Comparison of ENCODE assay signal across 9 cellular contexts in genomic region chr21:45329261-45330074, GRCh38. TPM values are rescaled to one million over a fixed set of nuclear protein-coding genes. Genes with fewer than 3 reads are reported as not detected.
DNase-seq lines count a peak whose midpoint lies in the region; TF ChIP-seq lines count a peak whose summit lies in the region.
"Had no signal": no experiment of that assay in that cellular context is flagged by ENCODE, and none has a peak within 500 bp of the region (broad histone marks: within the 10 kb centered on the region; RNA-seq: fewer than 3 reads in every experiment).

No MANE protein-coding gene starts in this region.

- H3K4me1 Mint-ChIP-seq in HFFc6 (ENCODE audit: low read depth) = peaks cover 35% of the 10 kb centered on the region

- peak overlapping the region; percentile 62 for H3K9ac ChIP-seq in SK-N-SH

- TF ChIP-seq EP300 in SK-N-SH (IDR thresholded peaks at IDR 0.05; ENCODE audit: borderline replicate concordance in 1 of 2, low read depth in 1 of 2, low read length in 1 of 2) = no peak

- DNase-seq in HFFc6 = no peak
- no peak for DNase-seq in SK-N-SH
- peak; percentile 62 for DNase-seq in kidney epithelial cell (ENCODE audit: low read depth)
- DNase-seq in retina = peak; percentile 29
- DNase-seq in head of caudate nucleus = no peak
- no peak for DNase-seq in dermis blood vessel endothelial cell
- no peak for DNase-seq in COR-L47 (lab: John Stamatoyannopoulos, UW)
- DNase-seq: NCI-H2227 treated with DMSO at 0.1 percent for 48 hours had no signal

- no peaks in the 10 kb centered on the region for H3K9me3 Mint-ChIP-seq in HFFc6
- H3K9me3 Mint-ChIP-seq: neural crest cell had no signal

- CTCF ChIA-PET in SK-N-SH (lab: Yijun Ruan, JAX) = interaction anchor here (1.0 kb wide), 1 partner anchor 188 kb away, joined by 4 read pairs; no protein-coding TSS in a partner anchor

- intact Hi-C loops in head of caudate nucleus (cut with DNase I) = no loop called here

- no peak for TF ChIP-seq RAD21 in SK-N-SH (IDR thresholded peaks at IDR 0.05; ENCODE audit: low read length)

- peaks cover 3% of the 10 kb centered on the region; the same call in 1 of the 2 replicates for H3K27me3 Mint-ChIP-seq in HFFc6 (ENCODE audit: insufficient read depth)

- H2AFZ ChIP-seq in SK-N-SH (ENCODE audit: low read depth) = peak overlapping the region; percentile 51; the same call in 1 of the 2 replicates

- H3K27me3 ChIP-seq in SK-N-SH (ENCODE audit: insufficient read depth) = no peaks in the 10 kb centered on the region
- H3K27me3 ChIP-seq in kidney epithelial cell (ENCODE audit: control insufficient read depth, insufficient read depth, low read length) = no peaks in the 10 kb centered on the region

- H3K4me1 ChIP-seq in SK-N-SH (ENCODE audit: control insufficient read depth in 1 of 2, insufficient read depth in 2 of 2, low read depth in 1 of 2, low read length in 1 of 2) = peaks cover 21 to 23% of the 10 kb centered on the region in 2 experiments; a peak in 3 of 4 replicates

- no peaks in the 10 kb centered on the region for H3K36me3 ChIP-seq in SK-N-SH (replicated peaks in 1 of 2; ENCODE audit: control insufficient read depth in 1 of 2, insufficient read depth in 2 of 2, low read length in 1 of 2)
- no peaks in the 10 kb centered on the region for H3K36me3 ChIP-seq in kidney epithelial cell (ENCODE audit: control insufficient read depth, insufficient read depth, low read length)

- POLR2A ChIA-PET in SK-N-SH (lab: Yijun Ruan, JAX) = no interaction called here

- peak overlapping the region; percentile 89 for H3K27ac Mint-ChIP-seq in HFFc6

- H3K9me3 ChIP-seq in SK-N-SH = no peaks in the 10 kb centered on the region

- H3K79me2 ChIP-seq in SK-N-SH (ENCODE audit: insufficient read depth) = no peaks in the 10 kb centered on the region

- H3K4me3 ChIP-seq in SK-N-SH (ENCODE audit: low read depth in 2 of 2, low read length in 1 of 2) = no peak overlapping the region
- peak overlapping the region; percentile 8 for H3K4me3 ChIP-seq in kidney epithelial cell (ENCODE audit: low read depth, low read length)

- TF ChIP-seq CTCF in HFFc6 (IDR thresholded peaks at IDR 0.05) = no peak
- TF ChIP-seq CTCF in SK-N-SH (IDR thresholded peaks at IDR 0.05) = no peak
- no peak for TF ChIP-seq CTCF in kidney epithelial cell (IDR thresholded peaks at IDR 0.05; ENCODE audit: insufficient read depth, low read length, poor library complexity, severe bottlenecking)

- H4K20me1 ChIP-seq in SK-N-SH (ENCODE audit: insufficient read depth) = no peaks in the 10 kb centered on the region

- no peaks in the 10 kb centered on the region for H3K9me2 ChIP-seq in SK-N-SH

- peak overlapping the region; percentile 69 for H3K4me3 Mint-ChIP-seq in HFFc6
- H3K4me3 Mint-ChIP-seq: neural crest cell had no signal

- 82% methylated on average over 24 of the region's 30 CpGs for WGBS in SK-N-SH (ENCODE audit: low lambda C conversion rate)

- no peaks in the 10 kb centered on the region for H3K36me3 Mint-ChIP-seq in HFFc6 (ENCODE audit: low read depth)

- H3K27ac ChIP-seq in SK-N-SH (ENCODE audit: low read depth in 2 of 2, low read length in 1 of 2) = peak overlapping the region in 1 of 2 experiments; percentile 94; a peak in 2 of 4 replicates

- H3F3A ChIP-seq in SK-N-SH (replicated peaks; ENCODE audit: insufficient read depth) = peaks cover 7% of the 10 kb centered on the region

- H3K4me2 ChIP-seq in SK-N-SH = peak overlapping the region; percentile 80

TF ChIP-seq in SK-N-SH, 30 proteins besides CTCF, POLR2A, EP300 and RAD21:
- TF ChIP-seq POLR2AphosphoS5 (IDR thresholded peaks at IDR 0.05; ENCODE audit: low read depth, low read length) = no peak

RNA-seq across cellular contexts. Expression of gene POFUT2, which starts 41.8 kb away (rescaled TPM):
- total RNA-seq in HFFc6 (2021; fragmentation: NEBNext Ultra II Directional; extraction: Animal tissue kit (Norgen Biotek cat#: 25700)) = 100 to 1,000 TPM in 1 of 6 experiments, 10 to 100 TPM in 5; 78.2 to 112 (median 80.3) TPM
- polyA plus RNA-seq in SK-N-SH (2012; rRNA removed) = 45.5 and 53.3 TPM in 2 replicates
- 27.6 and 33.4 TPM in 2 replicates for polyA plus RNA-seq in SK-N-SH (2012; cell fraction: cytosol; rRNA removed)
- polyA plus RNA-seq in SK-N-SH (2012; cell fraction: nucleus; rRNA removed) = 208 and 214 TPM in 2 replicates
- total RNA-seq in kidney epithelial cell (22.5 and 38.3 TPM in 2 replicates), dermis blood vessel endothelial cell (19.4 and 31.0 TPM in 2 replicates)

Comparison
In these comparisons a context has a peak if more than half of its experiments do, and no peak if none do; other contexts are left out.
1. DNase-seq: peak in kidney epithelial cell (single experiment) and retina (single experiment); none in HFFc6 (single experiment), SK-N-SH (single experiment), head of caudate nucleus (0 of 42), dermis blood vessel endothelial cell (single experiment) and COR-L47 (single experiment).